Comparison of ENCODE assay signal across 16 cellular contexts in the genomic region with DNA sequence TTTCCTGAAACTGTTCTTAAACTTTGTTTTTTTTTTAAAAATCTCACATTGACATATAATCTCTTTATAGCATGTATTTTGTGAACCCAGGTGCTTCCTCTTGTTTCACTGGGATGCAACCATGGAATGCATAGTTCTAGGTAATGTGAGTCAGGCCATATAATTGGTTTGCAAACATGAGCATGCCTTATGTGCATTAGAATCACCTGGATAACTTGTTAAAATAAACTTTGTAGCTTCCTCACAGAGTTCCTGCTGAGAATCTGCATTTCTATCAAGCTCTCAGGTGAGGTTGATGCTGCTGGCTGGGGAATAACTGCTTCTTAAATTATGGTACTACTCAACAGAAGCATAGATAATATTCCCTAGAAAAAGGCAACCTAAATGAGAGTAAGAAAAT.
DNase-seq lines count a peak whose midpoint lies in the region; TF ChIP-seq lines count a peak whose summit lies in the region.
"Had no signal": no experiment of that assay in that cellular context is flagged by ENCODE, and none has a peak within 500 bp of the region (broad histone marks: within the 10 kb centered on the region; RNA-seq: fewer than 3 reads in every experiment).

No MANE protein-coding gene starts in this region.

- peaks cover 31% of the 10 kb centered on the region for H3K9me3 Mint-ChIP-seq in endodermal cell

- no peak overlapping the region for H3K4me2 ChIP-seq in MM.1S (ENCODE audit: low read depth, low read length)
- H3K4me2 ChIP-seq: BLaER1 treated with 17β-estradiol and CSF1 and Interleukin-3, amounts not matched to agents 10 nM and 100 nM had no signal

- no peaks in the 10 kb centered on the region for H4K20me1 ChIP-seq in MM.1S (ENCODE audit: insufficient read depth, low read length)
- H4K20me1 ChIP-seq: BLaER1 treated with 17β-estradiol and CSF1 and Interleukin-3, amounts not matched to agents 10 nM and 100 nM had no signal

- H3K9ac ChIP-seq in HUES48 (ENCODE audit: low read depth, low read length) (no peak overlapping the region), endodermal cell (ENCODE audit: extremely low read depth, low read length, poor library complexity, severe bottlenecking) (no peak overlapping the region), iPS-20b (ENCODE audit: low read depth, low read length) (no peak overlapping the region), MM.1S (ENCODE audit: low read length) (no peak overlapping the region)
- H3K9ac ChIP-seq: BLaER1 treated with 17β-estradiol and CSF1 and Interleukin-3, amounts not matched to agents 10 nM and 100 nM; GM23248 had no signal

- no peaks in the 10 kb centered on the region for H3F3A ChIP-seq in MM.1S (ENCODE audit: insufficient read depth, low read length)

- DNase-seq in DMS53 treated with DMSO at 0.1 percent for 48 hours (lab: John Stamatoyannopoulos, UW; ENCODE audit: unreplicated experiment) (peak; percentile 13), endodermal cell (no peak), stomach (no peak), MM.1S (no peak)
- no peak for DNase-seq in effector memory CD4-positive, alpha-beta T cell
- DNase-seq: CD8-positive, alpha-beta T cell; COR-L47; DMS 273 treated with DMSO at 0.1 percent for 48 hours; DMS79; GDM1; GM23248; H7 had no signal

- no peak overlapping the region for H2AFZ ChIP-seq in MM.1S (ENCODE audit: low read length)
- H2AFZ ChIP-seq: GM23248 had no signal

- H3K27ac ChIP-seq in HUES48 (ENCODE audit: low read depth, low read length) (no peak overlapping the region), endodermal cell (ENCODE audit: low read depth, low read length) (no peak overlapping the region), iPS-20b (ENCODE audit: low read length) (no peak overlapping the region), stomach (no peak overlapping the region), MM.1S (ENCODE audit: low read length) (no peak overlapping the region)
- H3K27ac ChIP-seq in effector memory CD4-positive, alpha-beta T cell (ENCODE audit: insufficient read depth, low read length, poor library complexity, severe bottlenecking): no peak overlapping the region
- H3K27ac ChIP-seq: BLaER1 treated with 17β-estradiol and CSF1 and Interleukin-3, amounts not matched to agents 10 nM and 100 nM; GM23248 had no signal

- no peaks in the 10 kb centered on the region for H3K79me2 ChIP-seq in MM.1S (ENCODE audit: low read length)

- H3K4me3 ChIP-seq in HUES48 (ENCODE audit: low read depth, low read length) (peak overlapping the region; percentile 14; the same call in 1 of the 2 replicates), endodermal cell (ENCODE audit: low read length) (peak overlapping the region; percentile 41), iPS-20b (ENCODE audit: low read length) (peak overlapping the region; percentile 30; the same call in 1 of the 2 replicates), stomach (no peak overlapping the region), MM.1S (ENCODE audit: low read length) (no peak overlapping the region)
- no peak overlapping the region for H3K4me3 ChIP-seq in effector memory CD4-positive, alpha-beta T cell (ENCODE audit: insufficient read depth, low read depth, low read length, poor library complexity, severe bottlenecking)
- H3K4me3 ChIP-seq: BLaER1 treated with 17β-estradiol and CSF1 and Interleukin-3, amounts not matched to agents 10 nM and 100 nM; GM23248 had no signal

- H3K36me3 Mint-ChIP-seq in endodermal cell (ENCODE audit: low read depth): peaks cover 2% of the 10 kb centered on the region
- H3K36me3 Mint-ChIP-seq: CD8-positive, alpha-beta T cell had no signal

- H3K36me3 ChIP-seq in HUES48 (ENCODE audit: control insufficient read depth, insufficient read depth, low read length) (no peaks in the 10 kb centered on the region), endodermal cell (ENCODE audit: control insufficient read depth, insufficient read depth, low read length) (no peaks in the 10 kb centered on the region), iPS-20b (ENCODE audit: insufficient read depth, low read depth, low read length) (no peaks in the 10 kb centered on the region), stomach (no peaks in the 10 kb centered on the region), MM.1S (replicated peaks; ENCODE audit: insufficient read depth, low read length) (no peaks in the 10 kb centered on the region)
- H3K36me3 ChIP-seq in effector memory CD4-positive, alpha-beta T cell (ENCODE audit: control insufficient read depth, insufficient read depth, low read length): no peaks in the 10 kb centered on the region
- H3K36me3 ChIP-seq: BLaER1 treated with 17β-estradiol and CSF1 and Interleukin-3, amounts not matched to agents 10 nM and 100 nM had no signal

- no peak for TF ChIP-seq POLR2A in stomach (IDR thresholded peaks at IDR 0.05)

- H3K27me3 ChIP-seq in HUES48 (ENCODE audit: control insufficient read depth, insufficient read depth, low read length): no peaks in the 10 kb centered on the region
- no peaks in the 10 kb centered on the region for H3K27me3 ChIP-seq in endodermal cell (ENCODE audit: control insufficient read depth, insufficient read depth, low read length, poor library complexity, severe bottlenecking)
- no peaks in the 10 kb centered on the region; the same call in 1 of the 2 replicates for H3K27me3 ChIP-seq in iPS-20b (ENCODE audit: insufficient read depth, low read length)
- no peaks in the 10 kb centered on the region for H3K27me3 ChIP-seq in effector memory CD4-positive, alpha-beta T cell (replicated peaks; ENCODE audit: control insufficient read depth, insufficient read depth, low read length, poor library complexity, severe bottlenecking)
- no peaks in the 10 kb centered on the region for H3K27me3 ChIP-seq in stomach
- no peaks in the 10 kb centered on the region for H3K27me3 ChIP-seq in MM.1S (replicated peaks; ENCODE audit: insufficient read depth, low read length)
- H3K27me3 ChIP-seq: BLaER1 treated with 17β-estradiol and CSF1 and Interleukin-3, amounts not matched to agents 10 nM and 100 nM had no signal

- peaks cover 15% of the 10 kb centered on the region for H3K4me1 ChIP-seq in HUES48 (ENCODE audit: control insufficient read depth, insufficient read depth, low read length)
- no peaks in the 10 kb centered on the region for H3K4me1 ChIP-seq in endodermal cell (ENCODE audit: control insufficient read depth, insufficient read depth, low read length)
- peaks cover 7% of the 10 kb centered on the region for H3K4me1 ChIP-seq in iPS-20b (ENCODE audit: insufficient read depth, low read length)
- H3K4me1 ChIP-seq in effector memory CD4-positive, alpha-beta T cell (ENCODE audit: control insufficient read depth, insufficient read depth, low read length, poor library complexity, severe bottlenecking): no peaks in the 10 kb centered on the region
- H3K4me1 ChIP-seq in stomach: no peaks in the 10 kb centered on the region
- H3K4me1 ChIP-seq in MM.1S (ENCODE audit: low read length): no peaks in the 10 kb centered on the region
- H3K4me1 ChIP-seq: BLaER1 treated with 17β-estradiol and CSF1 and Interleukin-3, amounts not matched to agents 10 nM and 100 nM had no signal

- intact Hi-C loops in stomach (cut with DNase I; ENCODE audit: low total_unique reads): no loop called here

- H3K27me3 Mint-ChIP-seq in endodermal cell (ENCODE audit: insufficient read depth): no peaks in the 10 kb centered on the region
- H3K27me3 Mint-ChIP-seq: B cell had no signal

- no peak for TF ChIP-seq EP300 in stomach (IDR thresholded peaks at IDR 0.05)

- no peak overlapping the region for H3K27ac Mint-ChIP-seq in endodermal cell
- H3K27ac Mint-ChIP-seq: B cell; CD8-positive, alpha-beta T cell had no signal

- peaks cover 8% of the 10 kb centered on the region for H3K4me1 Mint-ChIP-seq in endodermal cell
- H3K4me1 Mint-ChIP-seq: B cell had no signal

- no peak overlapping the region for H3K4me3 Mint-ChIP-seq in endodermal cell
- H3K4me3 Mint-ChIP-seq: B cell; CD8-positive, alpha-beta T cell had no signal

- TF ChIP-seq CTCF in endodermal cell (conservative IDR thresholded peaks at IDR 0.05): no peak
- no peak for TF ChIP-seq CTCF in stomach (IDR thresholded peaks at IDR 0.05)
- no peak for TF ChIP-seq CTCF in MM.1S (IDR thresholded peaks at IDR 0.05; ENCODE audit: low read length)

- H3K9me2 ChIP-seq in MM.1S (replicated peaks; ENCODE audit: insufficient read depth, low read length): no peaks in the 10 kb centered on the region

- H3K9me3 ChIP-seq in HUES48 (ENCODE audit: control insufficient read depth, insufficient read depth, low read length) (peaks cover 6% of the 10 kb centered on the region; the same call in 1 of the 2 replicates), endodermal cell (ENCODE audit: control insufficient read depth, low read length) (peaks cover 8% of the 10 kb centered on the region), iPS-20b (ENCODE audit: insufficient read depth, low read depth, low read length) (peaks cover 7% of the 10 kb centered on the region; the same call in 1 of the 2 replicates), stomach (peaks cover 0 to 9% (median 2%) of the 10 kb centered on the region in 4 donors), MM.1S (replicated peaks; ENCODE audit: insufficient read depth, low read length) (no peaks in the 10 kb centered on the region)
- H3K9me3 ChIP-seq in effector memory CD4-positive, alpha-beta T cell (ENCODE audit: control insufficient read depth, low read length): no peaks in the 10 kb centered on the region

Comparison
In these comparisons a context has a peak if more than half of its experiments do, and no peak if none do; other contexts are left out.
1. H3K4me3 ChIP-seq: peak in HUES48 (single experiment), endodermal cell (single experiment) and iPS-20b (single experiment); none in effector memory CD4-positive, alpha-beta T cell (single experiment), stomach (0 of 4) and MM.1S (single experiment).